Comparison of ENCODE assay signal across 8 cellular contexts in the genomic region with DNA sequence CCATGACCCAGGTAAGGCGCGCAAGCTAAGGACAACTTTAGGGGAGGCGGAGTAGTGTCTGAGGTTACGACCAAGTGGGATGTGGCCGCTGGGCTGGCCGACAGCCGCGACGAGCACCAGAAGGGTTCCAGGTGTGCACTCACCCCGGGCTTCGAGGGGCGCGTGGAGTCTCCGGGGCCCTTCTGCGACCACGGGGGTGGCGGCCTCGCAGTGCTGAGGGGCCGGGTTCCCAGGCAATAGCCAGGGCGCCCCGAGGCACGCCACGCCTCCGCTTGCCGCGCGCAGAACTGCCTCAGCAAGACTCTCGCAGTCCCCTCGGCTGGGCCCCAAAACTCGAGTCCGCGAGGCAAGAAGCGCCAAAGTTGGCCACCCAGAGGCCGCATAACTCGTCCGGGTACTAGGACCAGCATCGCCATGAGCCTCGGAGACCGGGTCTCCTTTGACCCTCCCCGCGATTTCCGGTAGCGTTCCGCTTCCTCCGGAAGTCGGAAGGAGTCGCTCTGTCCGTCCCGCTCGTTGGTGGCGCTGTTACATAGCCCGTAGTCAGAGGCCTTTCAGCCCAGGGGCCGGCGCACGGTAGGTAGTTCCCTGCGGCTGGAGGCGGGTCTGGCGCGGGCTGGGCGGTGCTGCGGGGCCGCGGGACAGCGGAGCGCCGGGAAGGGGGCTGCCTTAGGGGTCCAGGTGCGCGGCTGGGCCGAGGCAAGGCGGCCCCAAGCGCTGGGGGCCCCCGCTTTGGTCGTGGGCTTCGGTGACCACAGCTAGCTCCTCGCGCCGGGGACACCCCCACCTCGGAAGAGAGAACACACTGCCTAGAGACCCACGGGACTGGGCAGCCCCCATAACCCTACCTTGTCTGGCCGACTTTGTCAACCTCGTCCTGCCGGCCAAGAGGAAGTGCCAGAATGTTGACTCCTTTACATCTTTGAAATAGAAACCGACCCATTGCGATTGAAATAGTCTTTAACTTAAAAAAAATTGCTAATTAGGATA. TPM values are rescaled to one million over a fixed set of nuclear protein-coding genes. Genes with fewer than 3 reads are reported as not detected.
DNase-seq lines count a peak whose midpoint lies in the region; ATAC-seq and TF ChIP-seq lines count a peak whose summit lies in the region.

TSS of gene ADPRM (plus strand) at position 503 of the 990 bp plus-strand sequence. CDS start 7,333 bp downstream, outside the sequence.
TSS of gene SCO1 (minus strand) at position 442 of the 990 bp plus-strand sequence. CDS start at position 416, 26 bp downstream.

- H3K27me3 ChIP-seq in testis = no peaks in the 10 kb centered on the region

- H3K27me3 Mint-ChIP-seq in activated naive CD8-positive, alpha-beta T cell = no peaks in the 10 kb centered on the region

- intact Hi-C loops in testis (cut with DNase I; ENCODE audit: low total_unique reads) = no loop called here

- peaks cover 13% of the 10 kb centered on the region for H3K4me1 ChIP-seq in testis

- WGBS in testis, 2 donors = 1% methylated on average over 21 to 62 of the region's 84 CpGs

- H3K4me3 Mint-ChIP-seq in activated naive CD8-positive, alpha-beta T cell = peak within 1 kb of the TSS; percentile 98

- TF ChIP-seq CTCF in GM10266 (IDR thresholded peaks at IDR 0.05; ENCODE audit: control insufficient read depth, insufficient read depth, low read depth, missing control alignments) (peak; percentile 49), NB4 (IDR thresholded peaks at IDR 0.05; ENCODE audit: low read depth, low read length) (no peak), omental fat pad (IDR thresholded peaks at IDR 0.05) (no peak), testis (IDR thresholded peaks at IDR 0.05) (peak in 1 of 3 experiments; percentile 13)

- H3K9me3 Mint-ChIP-seq in activated naive CD8-positive, alpha-beta T cell (ENCODE audit: low read depth) = no peaks in the 10 kb centered on the region

- H3K4me3 ChIP-seq in NB4 (ENCODE audit: low read depth, low read length) (peak within 1 kb of the TSS; percentile 97), testis (peak within 1 kb of the TSS; percentile 80 to 97)

- no peaks in the 10 kb centered on the region for H3K9me3 ChIP-seq in testis

- H3K36me3 ChIP-seq in testis (ENCODE audit: low read depth, missing control alignments) = no peaks in the 10 kb centered on the region

- peak; percentile 87 for TF ChIP-seq POLR2A in NB4 (IDR thresholded peaks at IDR 0.05; ENCODE audit: extremely low read depth, insufficient read length)
- TF ChIP-seq POLR2A in testis (IDR thresholded peaks at IDR 0.05) = peak; percentile 70

- peak within 1 kb of the TSS; percentile 95 for H3K27ac Mint-ChIP-seq in activated naive CD8-positive, alpha-beta T cell

- peaks cover 59% of the 10 kb centered on the region for H3K4me1 Mint-ChIP-seq in activated naive CD8-positive, alpha-beta T cell (ENCODE audit: low read depth)

- peak; percentile 92 for DNase-seq in GM10266 (ENCODE audit: extremely low spot score)
- DNase-seq in NB4 (ENCODE audit: low read depth) = peak; percentile 98
- DNase-seq in glomerular visceral epithelial cell (ENCODE audit: extremely low spot score) = peak; percentile 94
- peak; percentile 75 for DNase-seq in omental fat pad (ENCODE audit: low spot score)
- peak; percentile 97 for DNase-seq in testis

- peaks cover 17% of the 10 kb centered on the region for H3K36me3 Mint-ChIP-seq in activated naive CD8-positive, alpha-beta T cell

- ATAC-seq in HG02571 (IDR thresholded peaks at IDR 0.05; ENCODE audit: unreplicated experiment) (peak; percentile 90), SK-N-SH treated with all-trans-retinoic acid at 6 μM for 48 hours (peak; percentile 99), omental fat pad (ENCODE audit: low FRiP score) (peak; percentile 98)

- peak within 1 kb of the TSS; percentile 86 to 95 for H3K27ac ChIP-seq in testis

TF ChIP-seq in SK-N-SH treated with all-trans-retinoic acid at 6 μM for 48 hours, 23 proteins besides CTCF, POLR2A, EP300 and RAD21:
- TF ChIP-seq ESRRG (CRISPR knock-in tag; IDR thresholded peaks at IDR 0.05) = no peak
- TF ChIP-seq, protein P1, sequence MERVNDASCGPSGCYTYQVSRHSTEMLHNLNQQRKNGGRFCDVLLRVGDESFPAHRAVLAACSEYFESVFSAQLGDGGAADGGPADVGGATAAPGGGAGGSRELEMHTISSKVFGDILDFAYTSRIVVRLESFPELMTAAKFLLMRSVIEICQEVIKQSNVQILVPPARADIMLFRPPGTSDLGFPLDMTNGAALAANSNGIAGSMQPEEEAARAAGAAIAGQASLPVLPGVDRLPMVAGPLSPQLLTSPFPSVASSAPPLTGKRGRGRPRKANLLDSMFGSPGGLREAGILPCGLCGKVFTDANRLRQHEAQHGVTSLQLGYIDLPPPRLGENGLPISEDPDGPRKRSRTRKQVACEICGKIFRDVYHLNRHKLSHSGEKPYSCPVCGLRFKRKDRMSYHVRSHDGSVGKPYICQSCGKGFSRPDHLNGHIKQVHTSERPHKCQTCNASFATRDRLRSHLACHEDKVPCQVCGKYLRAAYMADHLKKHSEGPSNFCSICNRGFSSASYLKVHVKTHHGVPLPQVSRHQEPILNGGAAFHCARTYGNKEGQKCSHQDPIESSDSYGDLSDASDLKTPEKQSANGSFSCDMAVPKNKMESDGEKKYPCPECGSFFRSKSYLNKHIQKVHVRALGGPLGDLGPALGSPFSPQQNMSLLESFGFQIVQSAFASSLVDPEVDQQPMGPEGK (CRISPR knock-in tag; IDR thresholded peaks at IDR 0.05; ENCODE audit: borderline replicate concordance) = 0 out of 2 replicates have a peak, but pooled peaks have one; percentile 37

RNA-seq across cellular contexts. Expression of gene ADPRM, which starts in this region (rescaled TPM):
- total RNA-seq in omental fat pad = 10 to 100 TPM in 1 of 4 donors, 1 to 10 TPM in 3; 7.7 to 12.5 (median 9.7) TPM
- 10 to 100 TPM in 1 of 2 donors, 1 to 10 TPM in 1; 8.0 to 13.8 TPM for total RNA-seq in testis
- 9.0 TPM for polyA plus RNA-seq in testis (ENCODE audit: insufficient read depth, low read depth, low replicate concordance)

RNA-seq across cellular contexts. Expression of gene SCO1, which starts in this region (rescaled TPM):
- total RNA-seq in omental fat pad = 10 to 100 TPM; 18.0 to 35.4 (median 24.2) TPM
- 10 to 100 TPM; 23.9 to 31.9 TPM for total RNA-seq in testis
- 25.7 TPM for polyA plus RNA-seq in testis (ENCODE audit: insufficient read depth, low read depth, low replicate concordance)

Comparison
In these comparisons a context has a peak if more than half of its experiments do, and no peak if none do; other contexts are left out.
1. Peak in every context shown above with its lines: DNase-seq, ATAC-seq, H3K4me3 ChIP-seq and H3K27ac ChIP-seq.